In genomic region chr17:11245792-11246191, GRCh38 we compare ENCODE assay signal across 34 cellular contexts. TPM values are rescaled to one million over a fixed set of nuclear protein-coding genes. Genes with fewer than 3 reads are reported as not detected.
"Had no signal": no experiment of that assay in that cellular context is flagged by ENCODE, and none has a peak within 500 bp of the region (broad histone marks: within the 10 kb centered on the region; RNA-seq: fewer than 3 reads in every experiment).

No MANE protein-coding gene starts in this region.

- H3K36me3 ChIP-seq: adrenal gland, colonic mucosa, esophagus squamous epithelium, heart left ventricle had no signal

- H3K4me1 ChIP-seq: adrenal gland, colonic mucosa had no signal

- ATAC-seq: activated CD4-positive, alpha-beta T cell treated with anti-CD3 and anti-CD28 coated beads for 36 hours; activated CD8-positive, alpha-beta memory T cell treated with anti-CD3 and anti-CD28 coated beads, Interleukin-2, amount 10 ng/mL, durations not matched to agents 7 days and 5 days; activated CD8-positive, alpha-beta T cell treated with anti-CD3 and anti-CD28 coated beads, Interleukin-2, amount 10 ng/mL, durations not matched to agents 7 days and 5 days; activated naive CD8-positive, alpha-beta T cell treated with anti-CD3 and anti-CD28 coated beads, Interleukin-2, amount 50 U/mL, for 24 hours; body of pancreas; T-helper 17 cell had no signal

- H3K9me3 ChIP-seq: adrenal gland, body of pancreas, colonic mucosa, esophagus squamous epithelium, heart left ventricle had no signal

- H3K27ac ChIP-seq: body of pancreas, colonic mucosa, epithelial cell of prostate, esophagus squamous epithelium had no signal

- DNase-seq: activated CD4-positive, alpha-beta memory T cell treated with anti-CD3 and anti-CD28 coated beads for 36 hours; activated CD4-positive, alpha-beta T cell treated with anti-CD3 and anti-CD28 coated beads for 36 hours; activated CD4-positive, alpha-beta T cell treated with anti-CD3 and anti-CD28 coated beads, Interleukin-2, amount 10 ng/mL, durations not matched to agents 24 days and 14 days; activated CD4-positive, CD25-positive, alpha-beta regulatory T cell; activated CD4-positive, CD25-positive, alpha-beta regulatory T cell treated with anti-CD3 and anti-CD28 coated beads, Interleukin-2, amount 50 U/mL, for 72 hours; activated CD8-positive, alpha-beta memory T cell treated with anti-CD3 and anti-CD28 coated beads, Interleukin-2, amount 10 ng/mL, durations not matched to agents 7 days and 5 days; activated CD8-positive, alpha-beta memory T cell treated with anti-CD3 and anti-CD28 coated beads, Interleukin-2, amount 50 U/mL, for 4 hours; activated CD8-positive, alpha-beta T cell treated with anti-CD3 and anti-CD28 coated beads, Interleukin-2, amount 10 ng/mL, durations not matched to agents 7 days and 5 days; activated effector memory CD4-positive, alpha-beta T cell treated with anti-CD3 and anti-CD28 coated beads, Interleukin-2, amount 50 U/mL, for 16 hours; activated naive CD4-positive, alpha-beta T cell treated with anti-CD3 and anti-CD28 coated beads for 36 hours; activated naive CD8-positive, alpha-beta T cell treated with anti-CD3 and anti-CD28 coated beads for 36 hours; activated naive CD8-positive, alpha-beta T cell treated with anti-CD3 and anti-CD28 coated beads, Interleukin-2, amount 50 U/mL, for 24 hours; activated T-cell treated with anti-CD3 and anti-CD28 coated beads, Interleukin-2, amount 50 U/mL, for 1 hour; activated T-cell treated with anti-CD3 and anti-CD28 coated beads, Interleukin-2, amount 50 U/mL, for 48 hours; adrenal gland; aorta; body of pancreas; cerebellar nuclear complex; colonic mucosa; effector CD8-positive, alpha-beta T cell; esophagus squamous epithelium; glutamatergic neuron; T-helper 1 cell; T-helper 17 cell; T1000 had no signal

- H3K4me3 ChIP-seq: adrenal gland, body of pancreas, colonic mucosa, esophagus squamous epithelium, heart left ventricle had no signal

RNA-seq across cellular contexts. Expression of gene SHISA6, which starts 4.8 kb away (rescaled TPM):
- total RNA-seq: activated CD4-positive, alpha-beta memory T cell treated with anti-CD3 and anti-CD28 coated beads for 36 hours; activated CD4-positive, alpha-beta T cell treated with anti-CD3 and anti-CD28 coated beads for 36 hours; activated CD4-positive, alpha-beta T cell treated with anti-CD3 and anti-CD28 coated beads, Interleukin-2, amount 10 ng/mL, durations not matched to agents 24 days and 14 days; activated CD8-positive, alpha-beta memory T cell treated with anti-CD3 and anti-CD28 coated beads for 36 hours; activated CD8-positive, alpha-beta memory T cell treated with anti-CD3 and anti-CD28 coated beads, Interleukin-2, amount 10 ng/mL, durations not matched to agents 7 days and 5 days; activated CD8-positive, alpha-beta T cell treated with anti-CD3 and anti-CD28 coated beads, Interleukin-2, amount 10 ng/mL, durations not matched to agents 7 days and 5 days; activated naive CD4-positive, alpha-beta T cell treated with anti-CD3 and anti-CD28 coated beads for 36 hours; activated naive CD8-positive, alpha-beta T cell treated with anti-CD3 and anti-CD28 coated beads for 36 hours; activated T-helper 1 cell treated with anti-CD3 and anti-CD28 coated beads, Interleukin-12 subunit alpha, Interleukin-12 subunit beta, Interleukin-2, Interleukin-4 antibody, amounts not matched to agents 30 ng/mL and 10 ng/mL and 1 ng/mL, durations not matched to agents 14 hours and 24 hours and 36 hours; activated T-helper 2 cell treated with anti-CD3 and anti-CD28 coated beads, Interferon-gamma antibody, Interleukin-2, Interleukin-4, amounts not matched to agents 10 μg/mL and 5 μg/mL and 100 μg/mL, durations not matched to agents 14 hours and 24 hours and 36 hours; dermis microvascular lymphatic vessel endothelial cell; endothelial cell of umbilical vein; fibroblast of lung; fibroblast of villous mesenchyme; T-helper 17 cell had no signal
